8 cellular contexts compared by ENCODE assay signal in the genomic region with DNA sequence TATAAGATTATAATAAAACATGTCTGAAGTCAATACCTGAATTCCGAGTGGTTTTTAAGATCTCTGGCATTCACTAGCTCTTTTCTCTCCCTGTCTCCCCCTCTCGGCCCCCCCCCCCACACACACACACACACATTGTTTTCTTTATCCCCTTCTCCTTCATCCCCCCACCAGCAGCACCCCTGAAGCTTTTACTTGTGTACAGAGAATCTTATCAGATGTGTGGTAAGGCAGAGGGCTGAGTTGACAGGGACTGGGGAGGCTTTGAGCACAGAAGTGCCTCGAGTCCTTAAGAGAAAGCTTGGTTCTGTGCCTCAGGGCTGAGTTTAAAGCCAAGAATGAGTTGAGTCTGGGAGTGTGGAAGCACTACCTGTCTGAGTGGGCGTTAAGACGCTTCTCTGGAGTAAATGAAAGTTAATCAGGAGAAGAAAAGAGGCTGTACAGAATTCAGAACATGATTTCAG. TPM values are rescaled to one million over a fixed set of nuclear protein-coding genes. Genes with fewer than 3 reads are reported as not detected.
DNase-seq lines count a peak whose midpoint lies in the region; ATAC-seq and TF ChIP-seq lines count a peak whose summit lies in the region.

No MANE protein-coding gene starts in this region.

- WGBS in suprapubic skin, result 13% methylated on average over 5 of the region's 5 CpGs

- intact Hi-C loops in breast epithelium (cut with DNase I; ENCODE audit: low total_unique reads) (no loop called here), lower lobe of right lung (cut with DNase I) (no loop called here)

- peak overlapping the region; percentile 89 to 90 for H3K27ac ChIP-seq in breast epithelium
- peak overlapping the region; percentile 88 for H3K27ac ChIP-seq in lower lobe of right lung
- peak overlapping the region; percentile 74 for H3K27ac ChIP-seq in suprapubic skin

- H3K36me3 ChIP-seq in breast epithelium (no peaks in the 10 kb centered on the region), lower lobe of right lung (no peaks in the 10 kb centered on the region), suprapubic skin (no peaks in the 10 kb centered on the region)

- peaks cover 0 to 7% of the 10 kb centered on the region in 2 donors for H3K4me1 ChIP-seq in breast epithelium
- peaks cover 27% of the 10 kb centered on the region for H3K4me1 ChIP-seq in lower lobe of right lung
- peaks cover 38% of the 10 kb centered on the region for H3K4me1 ChIP-seq in suprapubic skin

- ATAC-seq in SK-N-SH treated with all-trans-retinoic acid at 6 μM for 48 hours (peak; percentile 0; the same call in 1 of the 3 replicates), lower lobe of right lung (no peak), HG02938 (IDR thresholded peaks at IDR 0.05; ENCODE audit: unreplicated experiment) (no peak)

- H3K27me3 ChIP-seq in breast epithelium (no peaks in the 10 kb centered on the region), lower lobe of right lung (ENCODE audit: low read depth) (no peaks in the 10 kb centered on the region), suprapubic skin (no peaks in the 10 kb centered on the region)

- peak; percentile 15 for TF ChIP-seq POLR2A in breast epithelium (IDR thresholded peaks at IDR 0.05)
- TF ChIP-seq POLR2A in suprapubic skin (IDR thresholded peaks at IDR 0.05), result no peak

- TF ChIP-seq CTCF in breast epithelium (IDR thresholded peaks at IDR 0.05), result no peak
- TF ChIP-seq CTCF in lower lobe of right lung (IDR thresholded peaks at IDR 0.05), result no peak
- no peak for TF ChIP-seq CTCF in suprapubic skin (IDR thresholded peaks at IDR 0.05)

- H3K9me3 ChIP-seq in breast epithelium (no peaks in the 10 kb centered on the region), lower lobe of right lung (no peaks in the 10 kb centered on the region), suprapubic skin (no peaks in the 10 kb centered on the region)

- TF ChIP-seq EP300 in suprapubic skin (IDR thresholded peaks at IDR 0.05), result no peak

- peak overlapping the region; percentile 85 to 87 (median 85) for H3K4me3 ChIP-seq in breast epithelium
- peak overlapping the region; percentile 93 for H3K4me3 ChIP-seq in lower lobe of right lung
- peak overlapping the region; percentile 77 for H3K4me3 ChIP-seq in suprapubic skin

- DNase-seq in stimulated activated CD4-positive, alpha-beta T cell treated with anti-CD3 and anti-CD28 coated beads, Interleukin-12 subunit alpha, Interleukin-12 subunit beta, amount 100 ng/mL, for 48 hours (ENCODE audit: low read depth in 2 of 3, low spot score in 1 of 3), result peak in 2 of 3 donors; percentile 24 to 43
- no peak for DNase-seq in stimulated activated CD4-positive, alpha-beta T cell treated with anti-CD3 and anti-CD28 coated beads, Interleukin-4, amount 100 ng/mL, for 1 hour
- DNase-seq in breast epithelium (ENCODE audit: low spot score in 2 of 2) (no peak), lower lobe of right lung (no peak), suprapubic skin (ENCODE audit: low spot score in 2 of 2) (no peak), AG20443 (ENCODE audit: low spot score) (no peak)

TF ChIP-seq in SK-N-SH treated with all-trans-retinoic acid at 6 μM for 48 hours, 23 proteins besides CTCF, POLR2A, EP300 and RAD21:
- TF ChIP-seq, protein P1, sequence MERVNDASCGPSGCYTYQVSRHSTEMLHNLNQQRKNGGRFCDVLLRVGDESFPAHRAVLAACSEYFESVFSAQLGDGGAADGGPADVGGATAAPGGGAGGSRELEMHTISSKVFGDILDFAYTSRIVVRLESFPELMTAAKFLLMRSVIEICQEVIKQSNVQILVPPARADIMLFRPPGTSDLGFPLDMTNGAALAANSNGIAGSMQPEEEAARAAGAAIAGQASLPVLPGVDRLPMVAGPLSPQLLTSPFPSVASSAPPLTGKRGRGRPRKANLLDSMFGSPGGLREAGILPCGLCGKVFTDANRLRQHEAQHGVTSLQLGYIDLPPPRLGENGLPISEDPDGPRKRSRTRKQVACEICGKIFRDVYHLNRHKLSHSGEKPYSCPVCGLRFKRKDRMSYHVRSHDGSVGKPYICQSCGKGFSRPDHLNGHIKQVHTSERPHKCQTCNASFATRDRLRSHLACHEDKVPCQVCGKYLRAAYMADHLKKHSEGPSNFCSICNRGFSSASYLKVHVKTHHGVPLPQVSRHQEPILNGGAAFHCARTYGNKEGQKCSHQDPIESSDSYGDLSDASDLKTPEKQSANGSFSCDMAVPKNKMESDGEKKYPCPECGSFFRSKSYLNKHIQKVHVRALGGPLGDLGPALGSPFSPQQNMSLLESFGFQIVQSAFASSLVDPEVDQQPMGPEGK (CRISPR knock-in tag; IDR thresholded peaks at IDR 0.05; ENCODE audit: borderline replicate concordance), result no peak
- TF ChIP-seq ESRRG (CRISPR knock-in tag; IDR thresholded peaks at IDR 0.05) (peak; percentile 80; the same call in 1 of the 2 replicates), ZNF8 (CRISPR knock-in tag; IDR thresholded peaks at IDR 0.05) (no peak), TCF4 (CRISPR knock-in tag; IDR thresholded peaks at IDR 0.05; ENCODE audit: borderline replicate concordance) (no peak), BACH2 (CRISPR knock-in tag; IDR thresholded peaks at IDR 0.05; ENCODE audit: borderline replicate concordance) (no peak)
- TF ChIP-seq, protein P2, sequence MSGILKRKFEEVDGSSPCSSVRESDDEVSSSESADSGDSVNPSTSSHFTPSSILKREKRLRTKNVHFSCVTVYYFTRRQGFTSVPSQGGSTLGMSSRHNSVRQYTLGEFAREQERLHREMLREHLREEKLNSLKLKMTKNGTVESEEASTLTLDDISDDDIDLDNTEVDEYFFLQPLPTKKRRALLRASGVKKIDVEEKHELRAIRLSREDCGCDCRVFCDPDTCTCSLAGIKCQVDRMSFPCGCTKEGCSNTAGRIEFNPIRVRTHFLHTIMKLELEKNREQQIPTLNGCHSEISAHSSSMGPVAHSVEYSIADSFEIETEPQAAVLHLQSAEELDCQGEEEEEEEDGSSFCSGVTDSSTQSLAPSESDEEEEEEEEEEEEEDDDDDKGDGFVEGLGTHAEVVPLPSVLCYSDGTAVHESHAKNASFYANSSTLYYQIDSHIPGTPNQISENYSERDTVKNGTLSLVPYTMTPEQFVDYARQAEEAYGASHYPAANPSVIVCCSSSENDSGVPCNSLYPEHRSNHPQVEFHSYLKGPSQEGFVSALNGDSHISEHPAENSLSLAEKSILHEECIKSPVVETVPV (CRISPR knock-in tag; IDR thresholded peaks at IDR 0.05), result no peak
- TF ChIP-seq, protein P3, sequence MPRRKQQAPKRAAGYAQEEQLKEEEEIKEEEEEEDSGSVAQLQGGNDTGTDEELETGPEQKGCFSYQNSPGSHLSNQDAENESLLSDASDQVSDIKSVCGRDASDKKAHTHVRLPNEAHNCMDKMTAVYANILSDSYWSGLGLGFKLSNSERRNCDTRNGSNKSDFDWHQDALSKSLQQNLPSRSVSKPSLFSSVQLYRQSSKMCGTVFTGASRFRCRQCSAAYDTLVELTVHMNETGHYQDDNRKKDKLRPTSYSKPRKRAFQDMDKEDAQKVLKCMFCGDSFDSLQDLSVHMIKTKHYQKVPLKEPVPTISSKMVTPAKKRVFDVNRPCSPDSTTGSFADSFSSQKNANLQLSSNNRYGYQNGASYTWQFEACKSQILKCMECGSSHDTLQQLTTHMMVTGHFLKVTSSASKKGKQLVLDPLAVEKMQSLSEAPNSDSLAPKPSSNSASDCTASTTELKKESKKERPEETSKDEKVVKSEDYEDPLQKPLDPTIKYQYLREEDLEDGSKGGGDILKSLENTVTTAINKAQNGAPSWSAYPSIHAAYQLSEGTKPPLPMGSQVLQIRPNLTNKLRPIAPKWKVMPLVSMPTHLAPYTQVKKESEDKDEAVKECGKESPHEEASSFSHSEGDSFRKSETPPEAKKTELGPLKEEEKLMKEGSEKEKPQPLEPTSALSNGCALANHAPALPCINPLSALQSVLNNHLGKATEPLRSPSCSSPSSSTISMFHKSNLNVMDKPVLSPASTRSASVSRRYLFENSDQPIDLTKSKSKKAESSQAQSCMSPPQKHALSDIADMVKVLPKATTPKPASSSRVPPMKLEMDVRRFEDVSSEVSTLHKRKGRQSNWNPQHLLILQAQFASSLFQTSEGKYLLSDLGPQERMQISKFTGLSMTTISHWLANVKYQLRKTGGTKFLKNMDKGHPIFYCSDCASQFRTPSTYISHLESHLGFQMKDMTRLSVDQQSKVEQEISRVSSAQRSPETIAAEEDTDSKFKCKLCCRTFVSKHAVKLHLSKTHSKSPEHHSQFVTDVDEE (CRISPR knock-in tag; IDR thresholded peaks at IDR 0.05), result no peak

RNA-seq across cellular contexts. Expression of gene ID2, which starts 2.6 kb away (rescaled TPM):
- total RNA-seq in breast epithelium (100 to 1,000 TPM; 240 to 305 (median 260) TPM), lower lobe of right lung (102 TPM), suprapubic skin (100 to 1,000 TPM; 179 to 249 (median 211) TPM)

Comparison
In these comparisons a context has a peak if more than half of its experiments do, and no peak if none do; other contexts are left out.
1. DNase-seq: peak in stimulated activated CD4-positive, alpha-beta T cell treated with anti-CD3 and anti-CD28 coated beads, Interleukin-12 subunit alpha, Interleukin-12 subunit beta, amount 100 ng/mL, for 48 hours (2 of 3); none in stimulated activated CD4-positive, alpha-beta T cell treated with anti-CD3 and anti-CD28 coated beads, Interleukin-4, amount 100 ng/mL, for 1 hour (single experiment), breast epithelium (0 of 2), lower lobe of right lung (single experiment), suprapubic skin (0 of 2) and AG20443 (single experiment).
2. Peak in every context shown above with its lines, with median percentiles within 50 percentile points of each other: H3K27ac ChIP-seq and H3K4me3 ChIP-seq.